Comparison of ENCODE assay signal across 8 cellular contexts in the genomic region with DNA sequence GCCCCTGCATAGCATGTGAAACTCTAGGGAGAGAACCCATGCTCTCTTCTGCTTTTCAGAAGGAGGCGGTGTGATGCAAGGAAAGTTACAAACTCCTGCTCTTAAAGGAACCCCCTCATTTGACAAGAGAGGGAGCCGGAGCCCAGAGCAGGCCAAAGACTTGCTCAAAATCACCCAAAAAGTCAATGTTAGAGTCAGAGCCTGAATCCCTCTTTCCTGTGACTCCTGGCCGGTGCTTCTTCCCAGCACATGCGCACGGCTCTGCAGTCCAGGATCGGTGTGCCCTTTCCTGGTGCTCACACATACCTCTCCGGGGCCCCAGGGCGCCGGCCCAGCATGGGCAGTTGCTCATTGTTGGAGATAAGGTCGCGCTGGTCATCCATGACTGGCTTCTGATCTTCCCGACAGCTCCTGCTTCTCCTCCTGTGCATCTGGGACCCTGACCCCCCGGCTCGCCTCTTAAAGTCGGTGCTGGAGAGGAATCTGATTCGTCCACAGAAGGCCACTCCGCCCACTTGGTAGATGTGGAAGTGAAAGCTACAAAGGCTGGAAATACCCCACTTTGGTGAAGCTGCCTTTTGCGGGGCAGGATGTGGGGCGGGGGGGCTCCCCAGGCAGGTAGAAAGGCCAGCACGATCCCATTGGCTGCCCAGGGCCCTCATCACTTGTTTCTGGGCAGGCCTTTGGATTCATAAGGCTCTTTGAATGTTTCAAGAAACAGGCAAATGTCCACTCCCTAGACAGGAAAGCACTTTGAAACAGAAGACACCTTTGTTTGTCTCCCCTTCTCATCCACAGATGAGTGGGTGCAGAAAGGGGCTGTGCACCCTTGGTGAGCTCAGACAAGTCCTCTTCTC. TPM values are rescaled to one million over a fixed set of nuclear protein-coding genes. Genes with fewer than 3 reads are reported as not detected.
DNase-seq lines count a peak whose midpoint lies in the region; ATAC-seq, FAIRE-seq and TF ChIP-seq lines count a peak whose summit lies in the region.

A gene (minus strand): TSS at position 592 of the 857 bp plus-strand sequence. CDS start 161 bp downstream, at position 431.

- FAIRE-seq in GM19239 (lab: Jason Lieb, UNC) (peak; percentile 99), astrocyte (lab: Jason Lieb, UNC) (no peak)

- no peaks in the 10 kb centered on the region for H3K27me3 ChIP-seq in astrocyte (ENCODE audit: insufficient read depth, low read length)

- H3K4me3 ChIP-seq in astrocyte (ENCODE audit: insufficient read depth, low read depth, low read length) (no peak within 1 kb of the TSS), iPS-18c (ENCODE audit: insufficient read depth, low read depth, low read length) (peak within 1 kb of the TSS; percentile 40; the same call in 1 of the 2 replicates)

- no peaks in the 10 kb centered on the region for H3K79me2 ChIP-seq in astrocyte (ENCODE audit: insufficient read depth, low read length)

- H3K4me1 ChIP-seq in astrocyte (ENCODE audit: insufficient read depth, low read length), result no peaks in the 10 kb centered on the region

- in situ Hi-C loops in ACHN (cut with HindIII; ENCODE audit: low pct_ligation_motif_present, low pct_unique_long_range_greater_than_20kb, low sequenced_read_pairs), result no loop called here

- H3K9me3 ChIP-seq in astrocyte (ENCODE audit: insufficient read depth, low read depth, low read length) (no peaks in the 10 kb centered on the region), iPS-18c (ENCODE audit: control insufficient read depth, insufficient read depth, low read length) (no peaks in the 10 kb centered on the region)

- no peaks in the 10 kb centered on the region for H3K36me3 Mint-ChIP-seq in astrocyte (ENCODE audit: low read depth, unreplicated experiment)

- DNase-seq in ACHN (peak; percentile 86), GM19239 (ENCODE audit: insufficient read length, low spot score) (peak; percentile 55), T-helper 22 cell (ENCODE audit: low read depth) (peak; percentile 91), astrocyte (ENCODE audit: low read depth) (no peak), NCI-H69 (lab: John Stamatoyannopoulos, UW) (no peak)
- peak; percentile 80 to 87 for DNase-seq in stimulated activated CD4-positive, alpha-beta T cell treated with anti-CD3 and anti-CD28 coated beads, Interleukin-12 subunit alpha, Interleukin-12 subunit beta, amount 100 ng/mL, for 24 hours (ENCODE audit: low read depth in 2 of 2)

- peak within 1 kb of the TSS; percentile 60 for H3K4me2 ChIP-seq in astrocyte (ENCODE audit: low read length)

- no peak within 1 kb of the TSS for H3K27ac ChIP-seq in astrocyte (ENCODE audit: low read depth, low read length)

- H3K27ac Mint-ChIP-seq in astrocyte (ENCODE audit: unreplicated experiment), result no peak within 1 kb of the TSS

- H2AFZ ChIP-seq in astrocyte (ENCODE audit: low read depth, low read length), result peak within 1 kb of the TSS; percentile 74

- H3K4me1 Mint-ChIP-seq in astrocyte (ENCODE audit: low read depth, unreplicated experiment), result peaks cover 4% of the 10 kb centered on the region

- TF ChIP-seq CTCF in astrocyte (IDR thresholded peaks at IDR 0.05; ENCODE audit: insufficient read depth, low read depth, low read length), result no peak

- peak within 1 kb of the TSS; percentile 42 for H3K4me3 Mint-ChIP-seq in astrocyte (ENCODE audit: unreplicated experiment)

- no peaks in the 10 kb centered on the region for H3K27me3 Mint-ChIP-seq in astrocyte (ENCODE audit: low read depth, unreplicated experiment)

- H4K20me1 ChIP-seq in astrocyte (ENCODE audit: insufficient read depth, low read length), result no peaks in the 10 kb centered on the region

- no peaks in the 10 kb centered on the region for H3K9me3 Mint-ChIP-seq in astrocyte (ENCODE audit: unreplicated experiment)

- ATAC-seq in HG03460 (IDR thresholded peaks at IDR 0.05; ENCODE audit: unreplicated experiment), result peak; percentile 77

- no peak within 1 kb of the TSS for H3K9ac ChIP-seq in astrocyte (ENCODE audit: low read length)

- H3K36me3 ChIP-seq in astrocyte (ENCODE audit: insufficient read depth, low read length), result no peaks in the 10 kb centered on the region

RNA-seq across cellular contexts. Expression of the gene that starts here (rescaled TPM):
- total RNA-seq in astrocyte, result 9.1 and 15.7 TPM in 2 replicates

Comparison
In these comparisons a context has a peak if more than half of its experiments do, and no peak if none do; other contexts are left out.
1. DNase-seq: peak in ACHN (single experiment), GM19239 (single experiment), T-helper 22 cell (single experiment) and stimulated activated CD4-positive, alpha-beta T cell treated with anti-CD3 and anti-CD28 coated beads, Interleukin-12 subunit alpha, Interleukin-12 subunit beta, amount 100 ng/mL, for 24 hours (2 of 2); none in astrocyte (single experiment) and NCI-H69 (single experiment).